ENCODE assay signal across 1 cellular context in genomic region chr19:13931582-13932378, GRCh38.
TF ChIP-seq lines count a peak whose summit lies in the region.

No MANE protein-coding gene starts in this region.

TF ChIP-seq in HEK293, 187 proteins besides CTCF, POLR2A, EP300 and RAD21:
- TF ChIP-seq ZIC2 (tag by site-specific recombination; IDR thresholded peaks at IDR 0.05): peak; percentile 20; the same call in 1 of the 2 replicates
- TF ChIP-seq ZNF416 (tag by site-specific recombination; IDR thresholded peaks at IDR 0.05): no peak
